Comparison of ENCODE assay signal across 15 cellular contexts in the genomic region with DNA sequence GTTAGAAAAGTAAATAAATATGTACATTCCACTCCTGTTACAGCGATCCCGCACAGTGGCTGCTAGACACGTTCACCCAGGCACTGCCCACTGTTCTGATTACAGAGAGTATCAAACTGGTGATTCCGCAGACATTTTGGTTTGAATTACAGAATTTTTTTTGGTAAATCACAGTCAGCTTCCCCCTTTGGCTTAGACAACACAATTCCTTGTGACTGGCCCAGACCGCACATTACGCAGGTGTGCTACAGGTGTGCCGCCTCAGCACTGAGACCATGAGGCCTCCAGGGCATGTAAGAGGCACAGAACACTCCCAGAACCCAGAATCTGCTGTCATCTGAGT.
DNase-seq lines count a peak whose midpoint lies in the region; ATAC-seq and TF ChIP-seq lines count a peak whose summit lies in the region.
"Had no signal": no experiment of that assay in that cellular context is flagged by ENCODE, and none has a peak within 500 bp of the region (broad histone marks: within the 10 kb centered on the region; RNA-seq: fewer than 3 reads in every experiment).

No MANE protein-coding gene starts in this region.

- ATAC-seq in HG03095 (IDR thresholded peaks at IDR 0.05; ENCODE audit: unreplicated experiment) = no peak
- ATAC-seq in HG03108 (IDR thresholded peaks at IDR 0.05; ENCODE audit: unreplicated experiment) = no peak
- ATAC-seq: activated naive CD8-positive, alpha-beta T cell treated with anti-CD3 and anti-CD28 coated beads, Interleukin-2, amount 50 U/mL, for 24 hours; stimulated activated memory B cell treated with anti-CD40 and anti-IgM and Interleukin-4, amounts not matched to agents 10 μg/mL and 1 μg/mL and 100 μg/mL, for 72 hours had no signal

- H3K36me3 ChIP-seq in Caco-2 (ENCODE audit: control insufficient read depth, insufficient read depth, low read length) (no peaks in the 10 kb centered on the region), breast epithelium (no peaks in the 10 kb centered on the region)

- H3K27ac Mint-ChIP-seq in Caco-2 (ENCODE audit: unreplicated experiment) = peak overlapping the region; percentile 78
- H3K27ac Mint-ChIP-seq: activated naive CD8-positive, alpha-beta T cell treated with anti-CD3 and anti-CD28 coated beads, Interleukin-2, amount 50 U/mL, for 24 hours; CD4-positive, alpha-beta memory T cell; stimulated activated memory B cell treated with anti-CD40 and anti-IgM and Interleukin-4, amounts not matched to agents 10 μg/mL and 1 μg/mL and 100 μg/mL, for 72 hours had no signal

- H3K4me3 Mint-ChIP-seq in Caco-2 (ENCODE audit: unreplicated experiment) = peak overlapping the region; percentile 71
- H3K4me3 Mint-ChIP-seq: activated naive CD8-positive, alpha-beta T cell treated with anti-CD3 and anti-CD28 coated beads, Interleukin-2, amount 50 U/mL, for 24 hours; CD4-positive, alpha-beta memory T cell; stimulated activated memory B cell treated with anti-CD40 and anti-IgM and Interleukin-4, amounts not matched to agents 10 μg/mL and 1 μg/mL and 100 μg/mL, for 72 hours had no signal

- POLR2A ChIA-PET in Caco-2 (lab: Charles Lee) = interaction anchor here (0.6 kb wide), 1 partner anchor 117 kb away, joined by 3 read pairs; no protein-coding TSS in a partner anchor

- H3K27ac ChIP-seq in breast epithelium = peak overlapping the region; percentile 76 to 87
- H3K27ac ChIP-seq: parathyroid adenoma had no signal

- no peak overlapping the region for H3K4me3 ChIP-seq in Caco-2 (ENCODE audit: low read depth, low read length)
- no peak overlapping the region for H3K4me3 ChIP-seq in breast epithelium

- intact Hi-C loops in Caco-2 (cut with micrococcal nuclease; ENCODE audit: unreplicated experiment) (no loop called here), breast epithelium (cut with DNase I; ENCODE audit: low total_unique reads) (no loop called here)

- DNase-seq in Caco-2 = peak; percentile 53
- DNase-seq in LoVo (ENCODE audit: low spot score) = peak; percentile 26
- DNase-seq in breast epithelium (ENCODE audit: low spot score in 2 of 2) = no peak
- peak; percentile 22 for DNase-seq in mesenteric fat pad (ENCODE audit: low spot score)
- DNase-seq in NOMO-1 treated with dmso at 0.1 percent for 144 hours (lab: John Stamatoyannopoulos, UW; ENCODE audit: unreplicated experiment) = no peak
- no peak for DNase-seq in medulla oblongata (ENCODE audit: extremely low spot score)
- DNase-seq: activated naive CD8-positive, alpha-beta T cell treated with anti-CD3 and anti-CD28 coated beads, Interleukin-2, amount 50 U/mL, for 24 hours; CD4-positive, alpha-beta memory T cell; effector CD8-positive, alpha-beta T cell; NCI-H187 treated with DMSO at 0.1 percent for 48 hours; stimulated activated CD4-positive, alpha-beta T cell treated with anti-CD3 and anti-CD28 coated beads, Interleukin-1b, Interleukin-23, amount 100 ng/mL, for 48 hours had no signal

- no peaks in the 10 kb centered on the region for H3K9me3 Mint-ChIP-seq in Caco-2 (ENCODE audit: unreplicated experiment)
- H3K9me3 Mint-ChIP-seq: activated naive CD8-positive, alpha-beta T cell treated with anti-CD3 and anti-CD28 coated beads, Interleukin-2, amount 50 U/mL, for 24 hours had no signal

- TF ChIP-seq CTCF in Caco-2 (IDR thresholded peaks at IDR 0.05; ENCODE audit: insufficient read depth in 1 of 2, low read depth in 1 of 2, low read length in 1 of 2, severe bottlenecking in 1 of 2, unreplicated experiment in 1 of 2) (no peak), breast epithelium (IDR thresholded peaks at IDR 0.05) (no peak)

- H3K4me1 Mint-ChIP-seq in Caco-2 (ENCODE audit: low read depth, unreplicated experiment) = peaks cover 18% of the 10 kb centered on the region
- H3K4me1 Mint-ChIP-seq: activated naive CD8-positive, alpha-beta T cell treated with anti-CD3 and anti-CD28 coated beads, Interleukin-2, amount 50 U/mL, for 24 hours; CD4-positive, alpha-beta memory T cell; stimulated activated memory B cell treated with anti-CD40 and anti-IgM and Interleukin-4, amounts not matched to agents 10 μg/mL and 1 μg/mL and 100 μg/mL, for 72 hours had no signal

- no peak for TF ChIP-seq POLR2A in breast epithelium (IDR thresholded peaks at IDR 0.05)

- H3K9me3 ChIP-seq in Caco-2 (no peaks in the 10 kb centered on the region), breast epithelium (no peaks in the 10 kb centered on the region)

- CTCF ChIA-PET in Caco-2 (lab: Charles Lee) = interaction anchor here (1.4 kb wide), 1 partner anchor 119 kb away, joined by 3 read pairs; no protein-coding TSS in a partner anchor

- no TSS peak for BruUV-seq in Caco-2 (replicated peaks; lab: Mats Ljungman, UMichigan)

- H3K36me3 Mint-ChIP-seq in Caco-2 (ENCODE audit: insufficient read depth, unreplicated experiment) = peaks cover 7% of the 10 kb centered on the region
- H3K36me3 Mint-ChIP-seq: CD4-positive, alpha-beta memory T cell; stimulated activated memory B cell treated with anti-CD40 and anti-IgM and Interleukin-4, amounts not matched to agents 10 μg/mL and 1 μg/mL and 100 μg/mL, for 72 hours had no signal

- no peaks in the 10 kb centered on the region for H3K27me3 Mint-ChIP-seq in Caco-2 (ENCODE audit: insufficient read depth, unreplicated experiment)

- H3K4me1 ChIP-seq in Caco-2 (peaks cover 37% of the 10 kb centered on the region), breast epithelium (no peaks in the 10 kb centered on the region)
- H3K4me1 ChIP-seq: parathyroid adenoma had no signal

- H3K27me3 ChIP-seq in Caco-2 (replicated peaks; ENCODE audit: control insufficient read depth, insufficient read depth, low read length) = no peaks in the 10 kb centered on the region
- H3K27me3 ChIP-seq in breast epithelium = no peaks in the 10 kb centered on the region

Comparison
In these comparisons a context has a peak if more than half of its experiments do, and no peak if none do; other contexts are left out.
1. DNase-seq: peak in Caco-2 (2 of 2), LoVo (single experiment) and mesenteric fat pad (single experiment); none in breast epithelium (0 of 2), NOMO-1 treated with dmso at 0.1 percent for 144 hours (single experiment) and medulla oblongata (single experiment).